8 cellular contexts compared by ENCODE assay signal in the genomic region with DNA sequence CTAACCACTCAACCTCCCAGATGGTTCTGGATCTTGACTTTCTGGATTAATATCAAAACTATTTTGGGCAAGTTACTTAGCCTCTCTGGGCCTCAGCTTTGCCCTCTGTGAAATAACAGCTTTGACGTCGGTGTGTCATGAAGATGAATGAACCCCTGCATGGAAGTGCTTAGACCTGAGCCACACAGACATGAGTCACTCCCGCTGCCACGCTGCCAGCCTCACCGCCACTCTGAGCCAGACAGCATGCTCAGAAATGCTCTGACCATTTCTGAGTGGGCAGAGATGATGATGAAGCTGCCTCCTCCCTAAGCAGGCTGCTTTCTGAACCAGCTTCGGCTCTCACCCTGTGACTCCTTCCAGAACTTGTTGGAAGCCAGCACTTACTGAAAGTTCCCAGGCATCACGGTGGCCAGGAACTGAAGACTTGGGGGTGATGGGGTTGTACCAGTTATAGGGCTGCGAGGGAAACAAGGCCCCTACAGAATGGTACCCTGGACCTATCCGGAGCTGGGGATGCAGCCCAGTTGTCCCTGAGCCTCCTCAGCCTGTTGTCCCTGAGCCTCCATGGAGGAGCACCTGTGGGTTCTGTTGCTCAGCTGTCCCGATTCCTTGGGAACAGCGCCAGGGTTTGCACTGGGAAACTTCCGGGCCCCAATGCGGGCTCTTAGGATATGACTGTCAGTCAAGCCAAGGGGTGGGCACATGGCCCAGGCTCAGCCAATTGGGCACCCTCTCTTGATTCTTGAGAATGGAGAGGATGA. TPM values are rescaled to one million over a fixed set of nuclear protein-coding genes. Genes with fewer than 3 reads are reported as not detected.
DNase-seq lines count a peak whose midpoint lies in the region; TF ChIP-seq lines count a peak whose summit lies in the region.

No MANE protein-coding gene starts in this region.

- peaks cover 36% of the 10 kb centered on the region for H3K4me1 Mint-ChIP-seq in T-helper 2 cell treated with Interferon-gamma antibody and Interleukin-4, amounts not matched to agents 5 μg/mL and 100 μg/mL, for 36 hours (ENCODE audit: low read depth)

- H3K36me3 ChIP-seq in skeletal muscle satellite cell (ENCODE audit: insufficient read depth, low read length), result no peaks in the 10 kb centered on the region

- peak overlapping the region in 20 of 59 donors; percentile 2 to 69 (median 48) for H3K27ac ChIP-seq in dorsolateral prefrontal cortex

- H3K4me1 ChIP-seq in skeletal muscle satellite cell (ENCODE audit: control insufficient read depth, insufficient read depth, low read length), result peaks cover 16% of the 10 kb centered on the region

- intact Hi-C loops in dorsolateral prefrontal cortex (cut with DNase I), result no loop called here

- no peak overlapping the region for H3K4me3 Mint-ChIP-seq in T-helper 2 cell treated with Interferon-gamma antibody and Interleukin-4, amounts not matched to agents 5 μg/mL and 100 μg/mL, for 36 hours

- DNase-seq in EL (peak; percentile 79), dorsolateral prefrontal cortex (peak in 9 of 10 donors; percentile 34 to 86 (median 72)), SK-N-DZ (ENCODE audit: low spot score) (no peak), NCI-H526 (lab: John Stamatoyannopoulos, UW) (no peak), LoVo (ENCODE audit: low spot score) (no peak), NCI-H345 (lab: John Stamatoyannopoulos, UW) (no peak)
- DNase-seq in T-helper 2 cell treated with Interferon-gamma antibody and Interleukin-4, amounts not matched to agents 5 μg/mL and 100 μg/mL, for 36 hours (ENCODE audit: low spot score), result peak; percentile 64

- no peaks in the 10 kb centered on the region for H3K9me3 Mint-ChIP-seq in T-helper 2 cell treated with Interferon-gamma antibody and Interleukin-4, amounts not matched to agents 5 μg/mL and 100 μg/mL, for 36 hours

- no peak overlapping the region for H3K27ac Mint-ChIP-seq in T-helper 2 cell treated with Interferon-gamma antibody and Interleukin-4, amounts not matched to agents 5 μg/mL and 100 μg/mL, for 36 hours

- H3K4me2 ChIP-seq in skeletal muscle satellite cell (ENCODE audit: low read length), result peak overlapping the region; percentile 75

- no peaks in the 10 kb centered on the region for H3K9me3 ChIP-seq in skeletal muscle satellite cell (replicated peaks; ENCODE audit: low read length)

- no peak for TF ChIP-seq CTCF in dorsolateral prefrontal cortex (IDR thresholded peaks at IDR 0.05 in 54 of 56, conservative IDR thresholded peaks at IDR 0.05 in 2 of 56; ENCODE audit: low read depth in 1 of 56, partially characterized antibody in 56 of 56)

- no peaks in the 10 kb centered on the region for H3K27me3 Mint-ChIP-seq in T-helper 2 cell treated with Interferon-gamma antibody and Interleukin-4, amounts not matched to agents 5 μg/mL and 100 μg/mL, for 36 hours (ENCODE audit: low read depth)

- peak overlapping the region; percentile 70 for H3K9ac ChIP-seq in skeletal muscle satellite cell (ENCODE audit: low read depth, low read length)

- H3K36me3 Mint-ChIP-seq in T-helper 2 cell treated with Interferon-gamma antibody and Interleukin-4, amounts not matched to agents 5 μg/mL and 100 μg/mL, for 36 hours (ENCODE audit: low read depth), result no peaks in the 10 kb centered on the region

- peaks cover 0 to 6% (median 0%) of the 10 kb centered on the region in 45 donors for H3K27me3 ChIP-seq in dorsolateral prefrontal cortex
- peaks cover 20% of the 10 kb centered on the region for H3K27me3 ChIP-seq in skeletal muscle satellite cell (ENCODE audit: control insufficient read depth, insufficient read depth, low read length)

- peak overlapping the region in 22 of 59 donors; percentile 1 to 39 (median 21) for H3K4me3 ChIP-seq in dorsolateral prefrontal cortex
- H3K4me3 ChIP-seq in skeletal muscle satellite cell (ENCODE audit: low read length), result peak overlapping the region; percentile 60

RNA-seq across cellular contexts. Expression of a gene that starts 2.0 kb away (rescaled TPM):
- total RNA-seq in dorsolateral prefrontal cortex, result under 1 TPM in 2 of 120 experiments, not detected in 118; 0.38 to 0.95 TPM
- not detected in 2 replicates for total RNA-seq in skeletal muscle satellite cell (2012; rRNA removed)
- polyA plus RNA-seq in SK-N-DZ (2014; cell fraction: cytosol; rRNA removed), result not detected in 2 replicates
- polyA plus RNA-seq in SK-N-DZ (2014; cell fraction: nucleus; rRNA removed), result not detected in 2 replicates

RNA-seq across cellular contexts. Expression of a gene that starts 18.7 kb away (rescaled TPM):
- 10 to 100 TPM in 40 of 120 experiments, 1 to 10 TPM in 80; 1.7 to 20.6 (median 8.5) TPM for total RNA-seq in dorsolateral prefrontal cortex
- 0.22 TPM in 1 of 2 replicates, not detected in the other for total RNA-seq in skeletal muscle satellite cell (2012; rRNA removed)
- polyA plus RNA-seq in SK-N-DZ (2014; cell fraction: cytosol; rRNA removed), result 0.60 TPM in 1 of 2 replicates, not detected in the other
- not detected in 2 replicates for polyA plus RNA-seq in SK-N-DZ (2014; cell fraction: nucleus; rRNA removed)

RNA-seq across cellular contexts. Expression of a gene that starts 31.0 kb away (rescaled TPM):
- total RNA-seq in dorsolateral prefrontal cortex, result 1 to 10 TPM in 117 of 120 experiments, under 1 TPM in 3; 0.49 to 4.7 (median 2.3) TPM
- 1.0 and 2.4 TPM in 2 replicates for total RNA-seq in skeletal muscle satellite cell (2012; rRNA removed)
- 0.24 and 0.61 TPM in 2 replicates for polyA plus RNA-seq in SK-N-DZ (2014; cell fraction: cytosol; rRNA removed)
- polyA plus RNA-seq in SK-N-DZ (2014; cell fraction: nucleus; rRNA removed), result 0.31 and 0.36 TPM in 2 replicates

Comparison
In these comparisons a context has a peak if more than half of its experiments do, and no peak if none do; other contexts are left out.
1. DNase-seq: peak in EL (single experiment), T-helper 2 cell treated with Interferon-gamma antibody and Interleukin-4, amounts not matched to agents 5 μg/mL and 100 μg/mL, for 36 hours (single experiment) and dorsolateral prefrontal cortex (9 of 10); none in SK-N-DZ (single experiment), NCI-H526 (0 of 2), LoVo (single experiment) and NCI-H345 (single experiment).